Comparison of ENCODE assay signal across 18 cellular contexts in genomic region chr10:17256627-17257026, GRCh38. TPM values are rescaled to one million over a fixed set of nuclear protein-coding genes. Genes with fewer than 3 reads are reported as not detected.
DNase-seq lines count a peak whose midpoint lies in the region; ATAC-seq and TF ChIP-seq lines count a peak whose summit lies in the region.
"Had no signal": no experiment of that assay in that cellular context is flagged by ENCODE, and none has a peak within 500 bp of the region (broad histone marks: within the 10 kb centered on the region; RNA-seq: fewer than 3 reads in every experiment).

No MANE protein-coding gene starts in this region.

- H3K36me3 ChIP-seq in GM23248 (ENCODE audit: low read depth) (no peaks in the 10 kb centered on the region), adipocyte (ENCODE audit: control insufficient read depth, insufficient read depth, low read length, severe bottlenecking) (no peaks in the 10 kb centered on the region), neuron (ENCODE audit: insufficient read depth, low read length) (no peaks in the 10 kb centered on the region), body of pancreas (replicated peaks in 1 of 2; ENCODE audit: insufficient read depth in 1 of 2, low read depth in 2 of 2) (no peaks in the 10 kb centered on the region)

- H2AFZ ChIP-seq in GM23248 (peak overlapping the region; percentile 12; the same call in 1 of the 2 replicates), neuron (ENCODE audit: low read depth, low read length) (peak overlapping the region; percentile 63)

- H3K27ac ChIP-seq in GM23248 (no peak overlapping the region), body of pancreas (no peak overlapping the region)

- peak overlapping the region; percentile 77 for H3K4me2 ChIP-seq in GM23248 (ENCODE audit: unreplicated experiment)

- H3K9me3 ChIP-seq in GM23248 (ENCODE audit: low read depth) (no peaks in the 10 kb centered on the region), adipocyte (ENCODE audit: control insufficient read depth, low read length) (peaks cover 5% of the 10 kb centered on the region), neuron (ENCODE audit: low read length) (no peaks in the 10 kb centered on the region), body of pancreas (no peaks in the 10 kb centered on the region)

- no peak for ATAC-seq in sciatic nerve
- no peak for ATAC-seq in body of pancreas
- ATAC-seq in GM18505 (IDR thresholded peaks at IDR 0.05; ENCODE audit: unreplicated experiment), result no peak
- no peak for ATAC-seq in GM21786 (IDR thresholded peaks at IDR 0.05; ENCODE audit: unreplicated experiment)
- ATAC-seq: K562 had no signal

- no peaks in the 10 kb centered on the region for H3K9me2 ChIP-seq in GM23248 (ENCODE audit: insufficient read depth)

- H3K79me2 ChIP-seq in GM23248 (ENCODE audit: insufficient read depth), result no peaks in the 10 kb centered on the region

- H3K9ac ChIP-seq in GM23248, result no peak overlapping the region
- no peak overlapping the region for H3K9ac ChIP-seq in adipocyte (ENCODE audit: low read length)

- in situ Hi-C loops in GM23248 (cut with MboI), result loop anchor here (25.0 kb wide), 1 partner anchor 1369 kb away; no protein-coding TSS in a partner anchor

- H4K20me1 ChIP-seq in GM23248 (ENCODE audit: insufficient read depth), result no peaks in the 10 kb centered on the region

- 50 to 57% methylated on average over 5 of the region's 5 CpGs for WGBS in GM23248 (ENCODE audit: low coverage in 1 of 2, low lambda C conversion rate in 2 of 2, missing lambda C conversion rate in 2 of 2), 2 experiments
- 65 to 67% methylated on average over 5 of the region's 5 CpGs for WGBS in body of pancreas, 2 donors

- no peaks in the 10 kb centered on the region for H3K27me3 ChIP-seq in GM23248 (replicated peaks; ENCODE audit: insufficient read depth)
- H3K27me3 ChIP-seq in adipocyte (replicated peaks; ENCODE audit: control insufficient read depth, insufficient read depth, low read length), result no peaks in the 10 kb centered on the region
- no peaks in the 10 kb centered on the region for H3K27me3 ChIP-seq in neuron (ENCODE audit: insufficient read depth, low read length)
- no peaks in the 10 kb centered on the region for H3K27me3 ChIP-seq in body of pancreas

- H3K4me3 ChIP-seq in GM23248 (no peak overlapping the region), adipocyte (ENCODE audit: low read length) (no peak overlapping the region), fibroblast of villous mesenchyme (ENCODE audit: low read depth, low read length) (no peak overlapping the region), neuron (ENCODE audit: low read length) (no peak overlapping the region), body of pancreas (no peak overlapping the region)
- H3K4me3 ChIP-seq: K562 had no signal

- no peak for TF ChIP-seq CTCF in fibroblast of villous mesenchyme (IDR thresholded peaks at IDR 0.05; ENCODE audit: insufficient read depth, low read depth, low read length)
- no peak for TF ChIP-seq CTCF in body of pancreas (IDR thresholded peaks at IDR 0.05)

- intact Hi-C loops in sciatic nerve (cut with DNase I) (no loop called here), body of pancreas (cut with DNase I) (loop anchor here (5.0 kb wide), 1 partner anchor 409 kb away; no protein-coding TSS in a partner anchor)

- TF ChIP-seq POLR2A in body of pancreas (IDR thresholded peaks at IDR 0.05), result no peak
- no peak for TF ChIP-seq POLR2A in GM18505 (IDR thresholded peaks at IDR 0.05; ENCODE audit: borderline replicate concordance, extremely low read depth, insufficient read depth, insufficient read length)

- DNase-seq in GM23248, result peak; percentile 31
- peak; percentile 38 for DNase-seq in adipocyte (ENCODE audit: low read depth)
- peak; percentile 31 for DNase-seq in fibroblast of villous mesenchyme (ENCODE audit: low read depth)
- no peak for DNase-seq in sciatic nerve (ENCODE audit: low spot score)
- DNase-seq in body of pancreas, result no peak
- DNase-seq: CD4-positive, alpha-beta T cell; DMS153; GOT3; NCI-H1417; NCI-H187 treated with DMSO at 0.1 percent for 48 hours; NCI-H2227 treated with DMSO at 0.1 percent for 48 hours; NCI-H510A treated with DMSO at 0.1 percent for 48 hours; NCI-H774; OCI-M1 had no signal

- H3F3A ChIP-seq in GM23248 (ENCODE audit: insufficient read depth), result no peaks in the 10 kb centered on the region

- H3K4me1 ChIP-seq in GM23248 (ENCODE audit: insufficient read depth), result peaks cover 21% of the 10 kb centered on the region
- H3K4me1 ChIP-seq in adipocyte (ENCODE audit: control insufficient read depth, insufficient read depth, low read length), result peaks cover 8% of the 10 kb centered on the region
- peaks cover 6% of the 10 kb centered on the region for H3K4me1 ChIP-seq in neuron (ENCODE audit: insufficient read depth, low read length)
- H3K4me1 ChIP-seq in body of pancreas, result no peaks in the 10 kb centered on the region

RNA-seq across cellular contexts. Expression of gene VIM, which starts 28.6 kb away (rescaled TPM):
- 10,031 and 10,466 TPM in 2 replicates for total RNA-seq in GM23248 (2014; rRNA removed; shearing (Covaris generic))
- polyA plus RNA-seq in GM23248 (2016; fragmentation: Nextera tagmentation; extraction: Ambion mirVana), result 3,784 and 3,823 TPM in 2 replicates
- total RNA-seq in fibroblast of villous mesenchyme, result 4,579 and 6,589 TPM in 2 replicates
- total RNA-seq in sciatic nerve, result 4,253 TPM
- total RNA-seq in body of pancreas, result 1,000 to 10,000 TPM in 1 of 2 donors, 100 to 1,000 TPM in 1; 539 to 1,025 TPM

RNA-seq across cellular contexts. Expression of gene TRDMT1, which starts 55.2 kb away (rescaled TPM):
- total RNA-seq in GM23248 (2014; rRNA removed; shearing (Covaris generic)), result 4.4 and 13.0 TPM in 2 replicates
- polyA plus RNA-seq in GM23248 (2016; fragmentation: Nextera tagmentation; extraction: Ambion mirVana), result 4.3 and 7.2 TPM in 2 replicates
- total RNA-seq in fibroblast of villous mesenchyme, result 6.0 and 6.1 TPM in 2 replicates
- 13.2 TPM for total RNA-seq in sciatic nerve
- total RNA-seq in body of pancreas, result 1 to 10 TPM; 7.3 to 7.5 TPM

Comparison
In these comparisons a context has a peak if more than half of its experiments do, and no peak if none do; other contexts are left out.
1. DNase-seq: peak in GM23248 (single experiment), adipocyte (single experiment) and fibroblast of villous mesenchyme (single experiment); none in sciatic nerve (single experiment) and body of pancreas (0 of 4).